1 cellular context compared by ENCODE assay signal in genomic region chr1:154859786-154860153, GRCh38.
TF ChIP-seq lines count a peak whose summit lies in the region.

No MANE protein-coding gene starts in this region.

TF ChIP-seq in GM23338, 12 proteins besides CTCF, POLR2A, EP300 and RAD21 (continued from another document):
- no peak for TF ChIP-seq REST (IDR thresholded peaks at IDR 0.05; ENCODE audit: unreplicated experiment)
- TF ChIP-seq ETS1 (IDR thresholded peaks at IDR 0.05) = no peak
- no peak for TF ChIP-seq JUNB (IDR thresholded peaks at IDR 0.05; ENCODE audit: unreplicated experiment)
- no peak for TF ChIP-seq ZNF462 (CRISPR knock-in tag; IDR thresholded peaks at IDR 0.05)
- TF ChIP-seq EZH2phosphoT487 (IDR thresholded peaks at IDR 0.05; ENCODE audit: unreplicated experiment) = no peak
- no peak for TF ChIP-seq STAT1 (IDR thresholded peaks at IDR 0.05; ENCODE audit: unreplicated experiment)
- TF ChIP-seq ZNF331 (CRISPR knock-in tag; IDR thresholded peaks at IDR 0.05; ENCODE audit: low read depth) = no peak
TF ChIP-seq in GM23338: peak in this region for 0.
